In the genomic region with DNA sequence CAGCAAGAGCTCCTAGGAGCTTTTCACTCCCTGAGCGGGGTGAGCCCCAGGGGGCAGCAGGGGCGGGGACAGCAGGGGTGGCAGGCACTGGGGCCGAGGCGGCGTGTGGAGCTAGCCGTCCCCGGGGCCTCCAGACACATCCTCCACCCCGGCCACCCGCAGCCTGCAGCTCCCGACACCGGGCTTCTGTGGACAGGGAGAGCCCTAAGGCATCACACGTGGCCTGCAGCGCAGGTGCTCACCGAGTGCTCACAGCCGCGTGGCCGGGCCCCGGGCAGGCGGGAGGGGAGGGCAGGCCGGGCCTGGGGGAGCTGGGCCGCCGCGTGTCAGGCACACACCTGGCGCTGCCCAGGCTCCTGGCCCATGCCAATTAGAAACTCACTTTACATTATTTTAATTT, we compare ENCODE assay signal across 16 cellular contexts. TPM values are rescaled to one million over a fixed set of nuclear protein-coding genes. Genes with fewer than 3 reads are reported as not detected.
DNase-seq lines count a peak whose midpoint lies in the region; ATAC-seq, FAIRE-seq and TF ChIP-seq lines count a peak whose summit lies in the region.
"Had no signal": no experiment of that assay in that cellular context is flagged by ENCODE, and none has a peak within 500 bp of the region (broad histone marks: within the 10 kb centered on the region; RNA-seq: fewer than 3 reads in every experiment).

No MANE protein-coding gene starts in this region.

- intact Hi-C loops in kidney (cut with DNase I), result no loop called here

- no peak overlapping the region for H3K27ac ChIP-seq in kidney (ENCODE audit: low read depth in 2 of 2, low read length in 2 of 2)
- H3K27ac ChIP-seq: 22Rv1, RWPE1 had no signal

- no peak overlapping the region for H3K9ac ChIP-seq in kidney (ENCODE audit: low read length in 2 of 2)

- CTCF ChIA-PET in HEK293T (lab: Yijun Ruan, JAX), result no interaction called here

- no peak overlapping the region for H3K4me3 ChIP-seq in kidney (ENCODE audit: low read length in 2 of 2)

- peaks cover 0 to 2% of the 10 kb centered on the region in 2 donors for H3K4me1 ChIP-seq in kidney (ENCODE audit: control insufficient read depth in 1 of 2, insufficient read depth in 1 of 2, low read depth in 1 of 2, low read length in 2 of 2)

- POLR2A ChIA-PET in HEK293T (lab: Yijun Ruan, JAX), result no interaction called here

- ATAC-seq in HG03521 (IDR thresholded peaks at IDR 0.05; ENCODE audit: unreplicated experiment) (no peak), GM21737 (IDR thresholded peaks at IDR 0.05; ENCODE audit: unreplicated experiment) (no peak), HG03439 (IDR thresholded peaks at IDR 0.05; ENCODE audit: unreplicated experiment) (no peak)

- TF ChIP-seq CTCF in kidney (IDR thresholded peaks at IDR 0.05; ENCODE audit: borderline replicate concordance, extremely low read depth, insufficient read depth), result no peak

- DNase-seq in DMS53 (lab: John Stamatoyannopoulos, UW), result peak; percentile 41
- no peak for DNase-seq in DMS53 treated with DMSO at 0.1 percent for 48 hours (lab: John Stamatoyannopoulos, UW; ENCODE audit: unreplicated experiment)
- DNase-seq in HEK293T (ENCODE audit: extremely low spot score), result no peak
- peak; percentile 87 for DNase-seq in NCI-H69 (lab: John Stamatoyannopoulos, UW)
- DNase-seq in kidney, result peak; percentile 73
- DNase-seq: CD8-positive, alpha-beta memory T cell; DMS153; KBM-7; NCI-H187 treated with DMSO at 0.1 percent for 48 hours; NCI-H524 treated with DMSO at 0.1 percent for 48 hours had no signal

- no peaks in the 10 kb centered on the region for H3K36me3 ChIP-seq in kidney (ENCODE audit: control insufficient read depth in 1 of 2, insufficient read depth in 2 of 2, low read length in 2 of 2)

- no peaks in the 10 kb centered on the region for H3K9me3 ChIP-seq in kidney (ENCODE audit: control insufficient read depth in 1 of 2, low read length in 2 of 2)

- no peak for FAIRE-seq in kidney (lab: Jason Lieb, UNC)
- FAIRE-seq: H54 had no signal

TF ChIP-seq in HEK293T, 16 proteins besides CTCF, POLR2A, EP300 and RAD21:
- TF ChIP-seq SP1 (IDR thresholded peaks at IDR 0.05) (no peak), ELF4 (IDR thresholded peaks at IDR 0.05) (no peak), L3MBTL2 (conservative IDR thresholded peaks at IDR 0.05) (peak; percentile 35; the same call in 1 of the 2 replicates)

RNA-seq across cellular contexts. Expression of a gene that starts 51.4 kb away (rescaled TPM):
- total RNA-seq in kidney, result 53.4 TPM
- polyA plus RNA-seq in kidney (ENCODE audit: insufficient read depth, low read depth, low replicate concordance), result 16.6 TPM

Comparison
In these comparisons a context has a peak if more than half of its experiments do, and no peak if none do; other contexts are left out.
1. DNase-seq: peak in DMS53 (single experiment), NCI-H69 (single experiment) and kidney (single experiment); none in DMS53 treated with DMSO at 0.1 percent for 48 hours (single experiment) and HEK293T (single experiment).